22 cellular contexts compared by ENCODE assay signal in the genomic region with DNA sequence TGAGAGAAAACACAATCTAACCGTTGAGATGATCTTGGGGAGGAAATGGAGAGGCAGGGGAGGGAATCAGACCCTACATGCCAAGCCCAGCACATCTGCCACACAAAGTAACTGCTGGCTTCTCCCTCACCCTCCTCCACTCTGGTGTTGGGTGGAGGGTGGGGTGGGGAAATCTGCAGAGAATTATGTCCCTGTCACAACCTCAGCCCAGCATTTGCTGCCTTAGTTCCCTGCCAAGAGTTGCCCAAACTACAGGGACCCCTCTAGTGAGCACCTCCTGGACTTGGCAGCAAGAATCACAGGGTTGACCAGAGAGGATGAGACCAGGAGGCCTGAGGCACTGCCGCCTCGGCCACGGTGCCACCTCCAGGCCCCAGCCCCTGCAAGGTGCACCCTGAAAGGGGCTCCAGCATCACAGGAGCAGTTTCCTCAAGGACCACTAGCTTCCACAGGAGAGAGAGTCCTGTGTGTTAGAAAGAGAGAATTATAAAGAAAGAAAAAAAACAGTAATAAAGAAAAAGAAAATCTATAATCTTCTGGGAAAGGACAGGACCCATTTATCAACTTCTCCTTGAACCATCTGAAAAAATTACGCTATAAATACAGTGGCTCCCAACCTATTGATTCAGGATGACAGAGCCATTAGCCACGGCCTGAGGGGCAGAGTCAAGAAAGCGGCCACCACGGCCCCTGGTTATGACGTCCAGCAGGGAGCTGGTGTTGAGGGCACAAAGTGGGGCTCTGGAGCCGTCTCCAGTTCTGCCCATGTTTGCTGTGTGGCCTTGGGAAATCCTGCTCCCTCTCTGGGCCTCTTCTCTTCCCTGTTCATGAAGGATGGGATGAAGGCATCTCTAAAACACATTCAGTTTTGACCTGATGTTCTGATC.
A peak's percentile ranks its signal among the peaks of the same experiment; 100 is the strongest.
DNase-seq lines count a peak whose midpoint lies in the region; ATAC-seq, FAIRE-seq and TF ChIP-seq lines count a peak whose summit lies in the region.
"Had no signal": no experiment of that assay in that cellular context is flagged by ENCODE, and none has a peak within 500 bp of the region (broad histone marks: within the 10 kb centered on the region; RNA-seq: fewer than 3 reads in every experiment).

No MANE protein-coding gene starts in this region.

- H3K9me3 Mint-ChIP-seq in chondrocyte (ENCODE audit: low read depth) (no peaks in the 10 kb centered on the region), nephron progenitor cell (no peaks in the 10 kb centered on the region)
- H3K9me3 Mint-ChIP-seq: CD4-positive, alpha-beta T cell had no signal

- in situ Hi-C loops in HepG2 (cut with HindIII; ENCODE audit: extremely low pct_ligation_motif_present, low pct_unique_long_range_greater_than_20kb) = no loop called here

- no peak overlapping the region for H3K4me2 ChIP-seq in HepG2 (ENCODE audit: low read depth, low read length)
- H3K4me2 ChIP-seq: A549 had no signal

- H3K4me1 Mint-ChIP-seq in chondrocyte (ENCODE audit: low read depth) = no peaks in the 10 kb centered on the region
- H3K4me1 Mint-ChIP-seq in nephron progenitor cell = peaks cover 37% of the 10 kb centered on the region

- H3K27ac Mint-ChIP-seq in chondrocyte (ENCODE audit: unreplicated experiment) (no peak overlapping the region), nephron progenitor cell (peak overlapping the region; percentile 54)
- H3K27ac Mint-ChIP-seq: CD4-positive, alpha-beta T cell had no signal

- no peaks in the 10 kb centered on the region for H3K36me3 ChIP-seq in HepG2 (replicated peaks in 1 of 2; ENCODE audit: control insufficient read depth in 1 of 2, insufficient read depth in 2 of 2, low read length in 2 of 2)
- no peaks in the 10 kb centered on the region for H3K36me3 ChIP-seq in right lobe of liver
- H3K36me3 ChIP-seq in lower lobe of right lung = no peaks in the 10 kb centered on the region
- H3K36me3 ChIP-seq: BE2C, SJSA1 had no signal

- H3K27ac ChIP-seq in HepG2 (ENCODE audit: extremely low read length, insufficient read depth, low read length) (no peak overlapping the region), right lobe of liver (no peak overlapping the region), lower lobe of right lung (no peak overlapping the region)
- H3K27ac ChIP-seq: A549, HL-60, SJSA1 had no signal

- H3K4me1 ChIP-seq in HepG2 (ENCODE audit: insufficient read depth, low read length) (no peaks in the 10 kb centered on the region), right lobe of liver (no peaks in the 10 kb centered on the region), lower lobe of right lung (no peaks in the 10 kb centered on the region)
- H3K4me1 ChIP-seq: A549, BE2C, SJSA1 had no signal

- 2% methylated on average over 9 of the region's 10 CpGs for WGBS in HepG2 (ENCODE audit: low lambda C conversion rate)
- 52% methylated on average over 10 of the region's 10 CpGs for WGBS in right lobe of liver (ENCODE audit: insufficient coverage, low coverage, low lambda C conversion rate, missing lambda C conversion rate)

- TF ChIP-seq RAD21 in HepG2 (CRISPR knock-in tag; IDR thresholded peaks at IDR 0.05) = no peak

- H3K27me3 ChIP-seq in HepG2 (ENCODE audit: control insufficient read depth in 1 of 2, insufficient read depth in 2 of 2, low read length in 2 of 2) (peaks cover 0 to 1% of the 10 kb centered on the region in 2 experiments; a peak in 1 of 5 replicates), right lobe of liver (no peaks in the 10 kb centered on the region), lower lobe of right lung (ENCODE audit: low read depth) (peaks cover 5% of the 10 kb centered on the region)
- H3K27me3 ChIP-seq: BE2C, SJSA1 had no signal

- no peak overlapping the region for H2AFZ ChIP-seq in HepG2 (ENCODE audit: low read length)

- H3K9me3 ChIP-seq in HepG2 (ENCODE audit: low read length) (no peaks in the 10 kb centered on the region), right lobe of liver (no peaks in the 10 kb centered on the region), lower lobe of right lung (no peaks in the 10 kb centered on the region)
- H3K9me3 ChIP-seq: A549, BE2C, SJSA1 had no signal

- H3K4me3 ChIP-seq in HepG2 (replicated peaks in 1 of 3; ENCODE audit: insufficient read depth in 1 of 3, low read depth in 2 of 3, low read length in 3 of 3) (no peak overlapping the region), right lobe of liver (no peak overlapping the region), lower lobe of right lung (no peak overlapping the region)
- H3K4me3 ChIP-seq: A549, GM12878, SJSA1 had no signal

- no TSS peak for BruUV-seq in HepG2 (replicated peaks; lab: Mats Ljungman, UMichigan)

- no peaks in the 10 kb centered on the region for H4K20me1 ChIP-seq in HepG2 (ENCODE audit: insufficient read depth, low read length)

- FAIRE-seq in HepG2 (lab: Jason Lieb, UNC) = no peak
- FAIRE-seq in HTR-8/SVneo (lab: Jason Lieb, UNC) = no peak
- FAIRE-seq: A549, GM12878, H54 had no signal

- H3K79me2 ChIP-seq in HepG2 (ENCODE audit: insufficient read depth, low read length) = no peaks in the 10 kb centered on the region

- H3K27me3 Mint-ChIP-seq in chondrocyte (ENCODE audit: low read depth) = peaks cover 29% of the 10 kb centered on the region
- peaks cover 17% of the 10 kb centered on the region for H3K27me3 Mint-ChIP-seq in nephron progenitor cell (ENCODE audit: low read depth, poor library complexity)

- TF ChIP-seq CTCF in HepG2 (CRISPR knock-in tag; IDR thresholded peaks at IDR 0.05) = no peak
- TF ChIP-seq CTCF in right lobe of liver (IDR thresholded peaks at IDR 0.05) = no peak
- TF ChIP-seq CTCF in chondrocyte (IDR thresholded peaks at IDR 0.05) = no peak
- no peak for TF ChIP-seq CTCF in nephron progenitor cell (IDR thresholded peaks at IDR 0.05)
- no peak for TF ChIP-seq CTCF in lower lobe of right lung (IDR thresholded peaks at IDR 0.05)

- TF ChIP-seq EP300 in HepG2 (IDR thresholded peaks at IDR 0.05; ENCODE audit: low read depth in 2 of 2, low read length in 2 of 2) = no peak
- no peak for TF ChIP-seq EP300 in HepG2 (CRISPR knock-in tag; IDR thresholded peaks at IDR 0.05; ENCODE audit: borderline replicate concordance)

- H3K36me3 Mint-ChIP-seq in chondrocyte (ENCODE audit: low read depth) = no peaks in the 10 kb centered on the region
- H3K36me3 Mint-ChIP-seq in nephron progenitor cell (ENCODE audit: low read depth) = no peaks in the 10 kb centered on the region

- ATAC-seq in HepG2 (no peak), right lobe of liver (no peak), lower lobe of right lung (no peak), GM18873 (IDR thresholded peaks at IDR 0.05; ENCODE audit: low FRiP score, unreplicated experiment) (no peak)
- ATAC-seq: A549, GM12878 had no signal

- no peak overlapping the region for H3K9ac ChIP-seq in HepG2 (ENCODE audit: insufficient read depth, low read depth, low read length)

- TF ChIP-seq POLR2A in HepG2 (IDR thresholded peaks at IDR 0.05; ENCODE audit: insufficient read depth in 1 of 2, low read depth in 2 of 2, low read length in 2 of 2) (no peak), right lobe of liver (IDR thresholded peaks at IDR 0.05) (no peak)

- CTCF ChIA-PET in HepG2 (lab: Yijun Ruan, JAX; ENCODE audit: low intra/inter-chr PET ratio, low total read pairs) = no interaction called here

- intact Hi-C loops in HepG2 (cut with micrococcal nuclease; ENCODE audit: unreplicated experiment) = no loop called here
- intact Hi-C loops in right lobe of liver (cut with DNase I) = no loop called here
- intact Hi-C loops in lower lobe of right lung (cut with DNase I) = no loop called here

- H3K4me3 Mint-ChIP-seq in chondrocyte (ENCODE audit: unreplicated experiment) = no peak overlapping the region
- no peak overlapping the region for H3K4me3 Mint-ChIP-seq in nephron progenitor cell
- H3K4me3 Mint-ChIP-seq: CD4-positive, alpha-beta T cell had no signal

- POLR2A ChIA-PET in HepG2 (lab: Yijun Ruan, JAX) = no interaction called here

- DNase-seq in HepG2 (ENCODE audit: low spot score) = no peak
- DNase-seq in right lobe of liver = no peak
- peak; percentile 59 for DNase-seq in chondrocyte (ENCODE audit: low spot score)
- no peak for DNase-seq in nephron progenitor cell
- DNase-seq in lower lobe of right lung = no peak
- DNase-seq in HTR-8/SVneo (ENCODE audit: insufficient read length, low spot score) = no peak
- DNase-seq: BE2C; CD4-positive, alpha-beta T cell; COR-L47; DMS79; KG1; NCI-H1092 treated with DMSO at 0.1 percent for 48 hours; NCI-H1436 treated with DMSO at 0.1 percent for 48 hours; NCI-H1930; NCI-H510A; NCI-H748 treated with DMSO at 0.1 percent for 48 hours had no signal

TF ChIP-seq in HepG2, 621 proteins besides CTCF, POLR2A, EP300 and RAD21:
- TF ChIP-seq ZNF768 (CRISPR knock-in tag; IDR thresholded peaks at IDR 0.05) (peak; percentile 37; the same call in 1 of the 2 replicates), CHD4 (IDR thresholded peaks at IDR 0.05; ENCODE audit: borderline replicate concordance, low read length) (no peak), ARNTL (CRISPR knock-in tag; IDR thresholded peaks at IDR 0.05) (no peak), MAFK (conservative IDR thresholded peaks at IDR 0.05 in 1 of 2, IDR thresholded peaks at IDR 0.05 in 1 of 2; ENCODE audit: low read length in 2 of 2) (no peak)
